Comparison of ENCODE assay signal across 15 cellular contexts in the genomic region with DNA sequence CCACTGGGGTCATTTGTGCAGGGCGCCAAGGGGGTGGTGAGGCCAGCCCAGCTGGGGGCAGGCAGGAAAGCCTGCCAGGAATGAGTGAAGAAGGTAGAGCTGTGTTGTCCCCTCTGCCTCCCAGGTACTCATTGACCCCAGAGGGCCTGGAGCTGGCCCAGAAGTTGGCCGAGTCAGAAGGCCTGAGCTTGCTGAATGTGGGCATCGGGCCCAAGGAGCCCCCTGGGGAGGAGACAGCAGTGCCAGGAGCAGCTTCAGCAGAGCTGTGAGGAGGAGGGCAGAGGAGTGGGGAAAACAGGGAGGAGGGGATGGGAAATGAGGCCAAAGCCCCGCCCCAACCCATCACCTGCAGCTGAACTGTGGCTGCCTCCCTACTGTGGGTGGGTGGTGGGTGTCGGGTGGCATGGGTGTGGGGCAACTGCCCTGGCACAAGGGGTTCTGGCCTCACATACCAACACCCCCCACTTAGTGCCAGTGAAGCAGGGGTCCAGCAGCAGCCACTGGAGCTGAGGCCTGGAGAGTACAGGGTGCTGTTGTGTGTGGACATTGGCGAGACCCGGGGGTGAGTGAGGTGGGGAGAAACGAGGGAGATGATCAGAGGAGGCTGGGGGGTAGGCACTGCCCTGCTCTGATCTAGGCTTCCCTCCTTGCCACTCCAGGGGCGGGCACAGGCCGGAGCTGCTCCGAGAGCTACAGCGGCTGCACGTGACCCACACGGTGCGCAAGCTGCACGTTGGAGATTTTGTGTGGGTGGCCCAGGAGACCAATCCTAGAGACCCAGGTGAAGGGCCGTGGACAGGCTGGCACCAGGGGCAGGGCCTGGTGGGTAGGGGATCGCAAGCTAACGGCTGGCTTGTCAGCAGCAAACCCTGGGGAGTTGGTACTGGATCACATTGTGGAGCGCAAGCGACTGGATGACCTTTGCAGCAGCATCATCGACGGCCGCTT. TPM values are rescaled to one million over a fixed set of nuclear protein-coding genes. Genes with fewer than 3 reads are reported as not detected.
DNase-seq lines count a peak whose midpoint lies in the region; FAIRE-seq and TF ChIP-seq lines count a peak whose summit lies in the region.
"Had no signal": no experiment of that assay in that cellular context is flagged by ENCODE, and none has a peak within 500 bp of the region (broad histone marks: within the 10 kb centered on the region; RNA-seq: fewer than 3 reads in every experiment).

No MANE protein-coding gene starts in this region.

- no peak overlapping the region for H3K9ac ChIP-seq in kidney (ENCODE audit: low read length in 2 of 2)

- H3K36me3 ChIP-seq in kidney (ENCODE audit: control insufficient read depth in 1 of 2, insufficient read depth in 2 of 2, low read length in 2 of 2) = peaks cover 21 to 37% of the 10 kb centered on the region in 2 donors
- H3K36me3 ChIP-seq in tibial artery = peaks cover 38 to 65% (median 57%) of the 10 kb centered on the region in 3 donors

- no peak overlapping the region for H3K27ac Mint-ChIP-seq in activated naive CD4-positive, alpha-beta T cell treated with anti-CD3 and anti-CD28 coated beads, Interleukin-2, amount 10 ng/mL, durations not matched to agents 7 days and 5 days
- no peak overlapping the region for H3K27ac Mint-ChIP-seq in activated T-helper 1 cell treated with anti-CD3 and anti-CD28 coated beads, Interleukin-12 subunit alpha, Interleukin-12 subunit beta, Interleukin-2, Interleukin-4 antibody, amounts not matched to agents 30 ng/mL and 10 ng/mL and 1 ng/mL, durations not matched to agents 14 hours and 24 hours and 36 hours
- H3K27ac Mint-ChIP-seq: activated B cell treated with CpG ODN at 0.5 μM for 24 hours had no signal

- no peaks in the 10 kb centered on the region for H3K27me3 Mint-ChIP-seq in activated naive CD4-positive, alpha-beta T cell treated with anti-CD3 and anti-CD28 coated beads, Interleukin-2, amount 10 ng/mL, durations not matched to agents 7 days and 5 days
- H3K27me3 Mint-ChIP-seq in activated T-helper 1 cell treated with anti-CD3 and anti-CD28 coated beads, Interleukin-12 subunit alpha, Interleukin-12 subunit beta, Interleukin-2, Interleukin-4 antibody, amounts not matched to agents 30 ng/mL and 10 ng/mL and 1 ng/mL, durations not matched to agents 14 hours and 24 hours and 36 hours (ENCODE audit: insufficient read depth) = no peaks in the 10 kb centered on the region
- H3K27me3 Mint-ChIP-seq: activated B cell treated with CpG ODN at 0.5 μM for 24 hours had no signal

- H3K27ac ChIP-seq in kidney (ENCODE audit: low read depth in 2 of 2, low read length in 2 of 2) (no peak overlapping the region), tibial artery (peak overlapping the region in 1 of 2 donors; percentile 98)
- H3K27ac ChIP-seq: body of pancreas, epithelial cell of prostate had no signal

- peaks cover 37% of the 10 kb centered on the region for H3K4me1 Mint-ChIP-seq in activated naive CD4-positive, alpha-beta T cell treated with anti-CD3 and anti-CD28 coated beads, Interleukin-2, amount 10 ng/mL, durations not matched to agents 7 days and 5 days
- H3K4me1 Mint-ChIP-seq in activated T-helper 1 cell treated with anti-CD3 and anti-CD28 coated beads, Interleukin-12 subunit alpha, Interleukin-12 subunit beta, Interleukin-2, Interleukin-4 antibody, amounts not matched to agents 30 ng/mL and 10 ng/mL and 1 ng/mL, durations not matched to agents 14 hours and 24 hours and 36 hours (ENCODE audit: low read depth) = peaks cover 24% of the 10 kb centered on the region

- peaks cover 13 to 22% of the 10 kb centered on the region in 2 donors for H3K4me1 ChIP-seq in kidney (ENCODE audit: control insufficient read depth in 1 of 2, insufficient read depth in 1 of 2, low read depth in 1 of 2, low read length in 2 of 2)
- H3K4me1 ChIP-seq in tibial artery = peaks cover 0 to 29% (median 22%) of the 10 kb centered on the region in 4 donors

- no peak for DNase-seq in activated naive CD4-positive, alpha-beta T cell treated with anti-CD3 and anti-CD28 coated beads, Interleukin-2, amount 10 ng/mL, durations not matched to agents 7 days and 5 days
- no peak for DNase-seq in activated naive CD4-positive, alpha-beta T cell treated with Interleukin-2 at 50 U/mL for 16 hours
- no peak for DNase-seq in activated T-helper 1 cell treated with anti-CD3 and anti-CD28 coated beads, Interleukin-12 subunit alpha, Interleukin-12 subunit beta, Interleukin-2, Interleukin-4 antibody, amounts not matched to agents 30 ng/mL and 10 ng/mL and 1 ng/mL, durations not matched to agents 14 hours and 24 hours and 36 hours (ENCODE audit: low spot score)
- DNase-seq in kidney = peak; percentile 77
- peak; percentile 16 to 64 for DNase-seq in tibial artery
- no peak for DNase-seq in NCI-H748 treated with DMSO at 0.1 percent for 48 hours (lab: John Stamatoyannopoulos, UW)
- DNase-seq in SW480 (ENCODE audit: low spot score) = no peak
- no peak for DNase-seq in DMS 273 (lab: John Stamatoyannopoulos, UW; ENCODE audit: unreplicated experiment)
- DNase-seq: activated B cell treated with CpG ODN at 0.5 μM for 24 hours; AML-193; GDM1; stimulated activated naive CD4-positive, alpha-beta T cell had no signal

- peak overlapping the region; percentile 94 for H3K4me3 Mint-ChIP-seq in activated naive CD4-positive, alpha-beta T cell treated with anti-CD3 and anti-CD28 coated beads, Interleukin-2, amount 10 ng/mL, durations not matched to agents 7 days and 5 days
- H3K4me3 Mint-ChIP-seq in activated T-helper 1 cell treated with anti-CD3 and anti-CD28 coated beads, Interleukin-12 subunit alpha, Interleukin-12 subunit beta, Interleukin-2, Interleukin-4 antibody, amounts not matched to agents 30 ng/mL and 10 ng/mL and 1 ng/mL, durations not matched to agents 14 hours and 24 hours and 36 hours = peak overlapping the region; percentile 73
- H3K4me3 Mint-ChIP-seq: activated B cell treated with CpG ODN at 0.5 μM for 24 hours had no signal

- no peaks in the 10 kb centered on the region for H3K27me3 ChIP-seq in tibial artery
- H3K27me3 ChIP-seq: body of pancreas had no signal

- intact Hi-C loops in activated T-helper 1 cell treated with anti-CD3 and anti-CD28 coated beads, Interleukin-12 subunit alpha, Interleukin-12 subunit beta, Interleukin-2, Interleukin-4 antibody, amounts not matched to agents 30 ng/mL and 10 ng/mL and 1 ng/mL, durations not matched to agents 14 hours and 24 hours and 36 hours (cut with micrococcal nuclease) = no loop called here
- intact Hi-C loops in kidney (cut with DNase I) = no loop called here
- intact Hi-C loops in tibial artery (cut with DNase I; ENCODE audit: low total_unique reads) = no loop called here

- H3K4me3 ChIP-seq in kidney (ENCODE audit: low read length in 2 of 2) (no peak overlapping the region), tibial artery (no peak overlapping the region)
- H3K4me3 ChIP-seq: body of pancreas had no signal

- no peak for FAIRE-seq in kidney (lab: Jason Lieb, UNC)

- no peak for TF ChIP-seq CTCF in kidney (IDR thresholded peaks at IDR 0.05; ENCODE audit: borderline replicate concordance, extremely low read depth, insufficient read depth)
- no peak for TF ChIP-seq CTCF in tibial artery (IDR thresholded peaks at IDR 0.05)

- H3K36me3 Mint-ChIP-seq in activated naive CD4-positive, alpha-beta T cell treated with anti-CD3 and anti-CD28 coated beads, Interleukin-2, amount 10 ng/mL, durations not matched to agents 7 days and 5 days = peaks cover 40% of the 10 kb centered on the region
- peaks cover 30% of the 10 kb centered on the region for H3K36me3 Mint-ChIP-seq in activated T-helper 1 cell treated with anti-CD3 and anti-CD28 coated beads, Interleukin-12 subunit alpha, Interleukin-12 subunit beta, Interleukin-2, Interleukin-4 antibody, amounts not matched to agents 30 ng/mL and 10 ng/mL and 1 ng/mL, durations not matched to agents 14 hours and 24 hours and 36 hours (ENCODE audit: low read depth)

- H3K9me3 Mint-ChIP-seq in activated naive CD4-positive, alpha-beta T cell treated with anti-CD3 and anti-CD28 coated beads, Interleukin-2, amount 10 ng/mL, durations not matched to agents 7 days and 5 days = no peaks in the 10 kb centered on the region
- no peaks in the 10 kb centered on the region for H3K9me3 Mint-ChIP-seq in activated T-helper 1 cell treated with anti-CD3 and anti-CD28 coated beads, Interleukin-12 subunit alpha, Interleukin-12 subunit beta, Interleukin-2, Interleukin-4 antibody, amounts not matched to agents 30 ng/mL and 10 ng/mL and 1 ng/mL, durations not matched to agents 14 hours and 24 hours and 36 hours
- H3K9me3 Mint-ChIP-seq: activated B cell treated with CpG ODN at 0.5 μM for 24 hours had no signal

- no peaks in the 10 kb centered on the region for H3K9me3 ChIP-seq in kidney (ENCODE audit: control insufficient read depth in 1 of 2, low read length in 2 of 2)
- H3K9me3 ChIP-seq in tibial artery = no peaks in the 10 kb centered on the region
- H3K9me3 ChIP-seq: body of pancreas had no signal

- CTCF ChIA-PET in activated naive CD4-positive, alpha-beta T cell treated with anti-CD3 and anti-CD28 coated beads, Interleukin-2, amount 10 ng/mL, durations not matched to agents 7 days and 5 days (lab: Charles Lee) = interaction anchor here (1.1 to 1.3 kb wide), 2 partner anchors 21 to 25 kb away, joined by 3 read pairs; a partner anchor contains a TSS

RNA-seq across cellular contexts. Expression of a gene that starts 3.0 kb away (rescaled TPM):
- total RNA-seq in activated T-helper 1 cell treated with anti-CD3 and anti-CD28 coated beads, Interleukin-12 subunit alpha, Interleukin-12 subunit beta, Interleukin-2, Interleukin-4 antibody, amounts not matched to agents 30 ng/mL and 10 ng/mL and 1 ng/mL, durations not matched to agents 14 hours and 24 hours and 36 hours = 77.7 and 79.6 TPM in 2 replicates
- 54.9 TPM for total RNA-seq in kidney
- 31.2 TPM for polyA plus RNA-seq in kidney (ENCODE audit: insufficient read depth, low read depth, low replicate concordance)

RNA-seq across cellular contexts. Expression of a gene that starts 5.2 kb away (rescaled TPM):
- 1,020 and 1,061 TPM in 2 replicates for total RNA-seq in activated T-helper 1 cell treated with anti-CD3 and anti-CD28 coated beads, Interleukin-12 subunit alpha, Interleukin-12 subunit beta, Interleukin-2, Interleukin-4 antibody, amounts not matched to agents 30 ng/mL and 10 ng/mL and 1 ng/mL, durations not matched to agents 14 hours and 24 hours and 36 hours
- total RNA-seq in kidney = 705 TPM
- polyA plus RNA-seq in kidney (ENCODE audit: insufficient read depth, low read depth, low replicate concordance) = 846 TPM

RNA-seq across cellular contexts. Expression of a gene that starts 9.4 kb away (rescaled TPM):
- 6.5 and 7.9 TPM in 2 replicates for total RNA-seq in activated T-helper 1 cell treated with anti-CD3 and anti-CD28 coated beads, Interleukin-12 subunit alpha, Interleukin-12 subunit beta, Interleukin-2, Interleukin-4 antibody, amounts not matched to agents 30 ng/mL and 10 ng/mL and 1 ng/mL, durations not matched to agents 14 hours and 24 hours and 36 hours
- 64.2 TPM for total RNA-seq in kidney
- polyA plus RNA-seq in kidney (ENCODE audit: insufficient read depth, low read depth, low replicate concordance) = 60.0 TPM

RNA-seq across cellular contexts. Expression of a gene that starts 16.4 kb away (rescaled TPM):
- 5.7 and 7.4 TPM in 2 replicates for total RNA-seq in activated T-helper 1 cell treated with anti-CD3 and anti-CD28 coated beads, Interleukin-12 subunit alpha, Interleukin-12 subunit beta, Interleukin-2, Interleukin-4 antibody, amounts not matched to agents 30 ng/mL and 10 ng/mL and 1 ng/mL, durations not matched to agents 14 hours and 24 hours and 36 hours
- total RNA-seq in kidney = 3.9 TPM
- 1.3 TPM for polyA plus RNA-seq in kidney (ENCODE audit: insufficient read depth, low read depth, low replicate concordance)
- total RNA-seq: myocyte had no signal

RNA-seq across cellular contexts. Expression of a gene that starts 25.1 kb away (rescaled TPM):
- 86.8 and 93.2 TPM in 2 replicates for total RNA-seq in activated T-helper 1 cell treated with anti-CD3 and anti-CD28 coated beads, Interleukin-12 subunit alpha, Interleukin-12 subunit beta, Interleukin-2, Interleukin-4 antibody, amounts not matched to agents 30 ng/mL and 10 ng/mL and 1 ng/mL, durations not matched to agents 14 hours and 24 hours and 36 hours
- total RNA-seq in kidney = 58.0 TPM
- 105 TPM for polyA plus RNA-seq in kidney (ENCODE audit: insufficient read depth, low read depth, low replicate concordance)

Comparison
In these comparisons a context has a peak if more than half of its experiments do, and no peak if none do; other contexts are left out.
1. DNase-seq: peak in kidney (single experiment) and tibial artery (2 of 2); none in activated naive CD4-positive, alpha-beta T cell treated with anti-CD3 and anti-CD28 coated beads, Interleukin-2, amount 10 ng/mL, durations not matched to agents 7 days and 5 days (single experiment), activated naive CD4-positive, alpha-beta T cell treated with Interleukin-2 at 50 U/mL for 16 hours (single experiment), activated T-helper 1 cell treated with anti-CD3 and anti-CD28 coated beads, Interleukin-12 subunit alpha, Interleukin-12 subunit beta, Interleukin-2, Interleukin-4 antibody, amounts not matched to agents 30 ng/mL and 10 ng/mL and 1 ng/mL, durations not matched to agents 14 hours and 24 hours and 36 hours (single experiment), NCI-H748 treated with DMSO at 0.1 percent for 48 hours (single experiment), SW480 (single experiment) and DMS 273 (single experiment).